9 cellular contexts compared by ENCODE assay signal in genomic region chr17:14205992-14206461, GRCh38. TPM values are rescaled to one million over a fixed set of nuclear protein-coding genes. Genes with fewer than 3 reads are reported as not detected.
DNase-seq lines count a peak whose midpoint lies in the region; FAIRE-seq and TF ChIP-seq lines count a peak whose summit lies in the region.
"Had no signal": no experiment of that assay in that cellular context is flagged by ENCODE, and none has a peak within 500 bp of the region (broad histone marks: within the 10 kb centered on the region; RNA-seq: fewer than 3 reads in every experiment).

No MANE protein-coding gene starts in this region.

- no peak for TF ChIP-seq CTCF in H1 (IDR thresholded peaks at IDR 0.05; ENCODE audit: control extremely low read depth in 1 of 3, insufficient read depth in 1 of 3, low read depth in 1 of 3, low read length in 3 of 3)
- no peak for TF ChIP-seq CTCF in tibial artery (IDR thresholded peaks at IDR 0.05)

- H3K14ac ChIP-seq in H1 (ENCODE audit: insufficient read length) = no peak overlapping the region

- TF ChIP-seq EP300 in H1 (IDR thresholded peaks at IDR 0.05; ENCODE audit: borderline replicate concordance in 1 of 2, low read depth in 2 of 2, low read length in 2 of 2) = no peak

- H2BK20ac ChIP-seq in H1 (ENCODE audit: low read length) = no peak overlapping the region

- peak overlapping the region in 2 of 3 donors; percentile 6 to 33 for H3K27ac Mint-ChIP-seq in IgD-negative memory B cell

- TF ChIP-seq POLR2A in H1 (IDR thresholded peaks at IDR 0.05; ENCODE audit: control extremely low read depth in 1 of 2, low read depth in 2 of 2, low read length in 2 of 2) = no peak

- CTCF ChIA-PET in H1 (lab: Charles Lee; ENCODE audit: partially characterized antibody) = interaction anchor here (0.6 to 1.3 kb wide), 2 partner anchors 10 to 1071 kb away, joined by 3 to 4 read pairs; no protein-coding TSS in a partner anchor

- no peaks in the 10 kb centered on the region for H3K79me1 ChIP-seq in H1 (ENCODE audit: low read depth, low read length)

- DNase-seq in activated CD4-positive, alpha-beta T cell treated with anti-CD3 and anti-CD28 coated beads, Interleukin-2, amount 50 U/mL, for 1 hour = peak; percentile 58
- no peak for DNase-seq in H1 (ENCODE audit: low read depth in 1 of 2, low spot score in 2 of 2)
- peak; percentile 37 to 59 for DNase-seq in stimulated activated CD4-positive, alpha-beta T cell treated with anti-CD3 and anti-CD28 coated beads, Interleukin-1b, Interleukin-23, amount 100 ng/mL, for 4 hours (ENCODE audit: low read depth in 2 of 2)
- no peak for DNase-seq in middle frontal gyrus (ENCODE audit: extremely low spot score, low spot score)
- no peak for DNase-seq in DMS79 (lab: John Stamatoyannopoulos, UW)
- no peak for DNase-seq in NCI-H510A treated with DMSO at 0.1 percent for 48 hours (lab: John Stamatoyannopoulos, UW)
- no peak for DNase-seq in tibial artery
- DNase-seq: effector CD8-positive, alpha-beta T cell had no signal

- H3K9me3 ChIP-seq in H1 (ENCODE audit: insufficient read depth in 2 of 2, low read depth in 1 of 2, low read length in 1 of 2) = no peaks in the 10 kb centered on the region
- no peaks in the 10 kb centered on the region for H3K9me3 ChIP-seq in tibial artery

- H2BK5ac ChIP-seq in H1 (ENCODE audit: low read depth, low read length) = peak overlapping the region; percentile 26; the same call in 1 of the 2 replicates

- no peak overlapping the region for H3K56ac ChIP-seq in H1 (replicated peaks; ENCODE audit: insufficient read length, low read depth, low read length)

- no peaks in the 10 kb centered on the region for H3K23me2 ChIP-seq in H1 (ENCODE audit: low read depth, low read length)

- H3K4me2 ChIP-seq in H1 (ENCODE audit: insufficient read depth in 1 of 2, low read depth in 2 of 2, low read length in 2 of 2) = no peak overlapping the region

- H2BK15ac ChIP-seq in H1 (ENCODE audit: low read length) = no peak overlapping the region; the same call in 1 of the 2 replicates

- POLR2A ChIA-PET in H1 (lab: Charles Lee; ENCODE audit: partially characterized antibody) = interaction anchor here (0.6 kb wide), 1 partner anchor 1174 kb away, joined by 6 read pairs; no protein-coding TSS in a partner anchor

- peak overlapping the region in 1 of 4 donors; percentile 41 for H3K4me3 Mint-ChIP-seq in IgD-negative memory B cell

- no peak overlapping the region for H3K23ac ChIP-seq in H1 (ENCODE audit: insufficient read length)

- no peak overlapping the region for H3K9ac ChIP-seq in H1 (replicated peaks in 1 of 4; ENCODE audit: extremely low read depth in 1 of 4, low read depth in 3 of 4, low read length in 3 of 4)

- H3K79me2 ChIP-seq in H1 (ENCODE audit: control insufficient read depth in 1 of 2, insufficient read depth in 2 of 2, low read length in 2 of 2) = no peaks in the 10 kb centered on the region

- no peak overlapping the region for H2AFZ ChIP-seq in H1 (ENCODE audit: low read length)

- H3K4me1 ChIP-seq in H1 (replicated peaks in 1 of 4; ENCODE audit: control insufficient read depth in 3 of 4, insufficient read depth in 4 of 4, low read length in 3 of 4) (no peaks in the 10 kb centered on the region; a peak in 1 of 7 replicates), tibial artery (no peaks in the 10 kb centered on the region)

- no peaks in the 10 kb centered on the region for H4K20me1 ChIP-seq in H1 (replicated peaks in 1 of 2; ENCODE audit: control insufficient read depth in 1 of 2, insufficient read depth in 2 of 2, low read length in 2 of 2)

- no peak overlapping the region for H4K91ac ChIP-seq in H1 (replicated peaks; ENCODE audit: insufficient read length, low read length)

- intact Hi-C loops in tibial artery (cut with DNase I; ENCODE audit: low total_unique reads) = no loop called here

- H3K4me1 Mint-ChIP-seq in IgD-negative memory B cell = no peaks in the 10 kb centered on the region

- H3K27ac ChIP-seq in H1 (ENCODE audit: low read depth, low read length) (no peak overlapping the region), tibial artery (no peak overlapping the region)

- no peak overlapping the region for H4K5ac ChIP-seq in H1 (ENCODE audit: insufficient read length, low read depth, low read length)

- no peak overlapping the region for H3K4me3 ChIP-seq in H1 (ENCODE audit: extremely low read depth in 1 of 4, insufficient read depth in 2 of 4, low read depth in 3 of 4, low read length in 4 of 4)
- no peak overlapping the region for H3K4me3 ChIP-seq in tibial artery

- H3K36me3 ChIP-seq in H1 (ENCODE audit: control insufficient read depth in 2 of 4, insufficient read depth in 4 of 4, low read length in 3 of 4) (peaks cover 0 to 4% (median 0%) of the 10 kb centered on the region in 4 experiments; a peak in 1 of 8 replicates), tibial artery (peaks cover 0 to 41% (median 26%) of the 10 kb centered on the region in 3 donors)

- no peak overlapping the region for H2BK120ac ChIP-seq in H1 (replicated peaks; ENCODE audit: low read depth, low read length)

- no peak overlapping the region for H2AK5ac ChIP-seq in H1 (ENCODE audit: low read depth, low read length)

- FAIRE-seq in H1 (lab: Jason Lieb, UNC) = no peak

- no peak overlapping the region for H3K4ac ChIP-seq in H1 (replicated peaks; ENCODE audit: insufficient read length, low read depth, low read length)

- no peak overlapping the region for H2BK12ac ChIP-seq in H1 (ENCODE audit: low read depth, low read length)

- peaks cover 41% of the 10 kb centered on the region for H3K36me3 Mint-ChIP-seq in IgD-negative memory B cell

- H3K18ac ChIP-seq in H1 (ENCODE audit: extremely low read depth, low read length) = no peak overlapping the region

- no peaks in the 10 kb centered on the region for H3K27me3 Mint-ChIP-seq in IgD-negative memory B cell

- no peak for TF ChIP-seq RAD21 in H1 (IDR thresholded peaks at IDR 0.05 in 1 of 2, conservative IDR thresholded peaks at IDR 0.05 in 1 of 2; ENCODE audit: low read depth in 2 of 2, low read length in 2 of 2)

- WGBS in H1 (ENCODE audit: extremely low coverage in 1 of 2, insufficient coverage in 1 of 2, insufficient read length in 1 of 2, insufficient replicate concordance in 2 of 2, low coverage in 1 of 2, low lambda C conversion rate in 2 of 2, missing lambda C conversion rate in 1 of 2), 2 experiments = 91% methylated on average over 13 of the region's 13 CpGs; no CpG with 5 or more reads in 1 of the 2 experiments

- no peak overlapping the region for H4K8ac ChIP-seq in H1 (ENCODE audit: extremely low read depth, insufficient read depth, low read length)

- H3K9me3 Mint-ChIP-seq in IgD-negative memory B cell = peaks cover 0 to under 1% (median 0%) of the 10 kb centered on the region in 3 donors

- no peaks in the 10 kb centered on the region for H3K27me3 ChIP-seq in H1 (replicated peaks in 1 of 4; ENCODE audit: control insufficient read depth in 3 of 4, extremely low read depth in 1 of 4, insufficient read depth in 3 of 4, low read length in 3 of 4)
- H3K27me3 ChIP-seq in tibial artery = no peaks in the 10 kb centered on the region

TF ChIP-seq in H1, 55 proteins besides CTCF, POLR2A, EP300 and RAD21 (continues in another document):
- TF ChIP-seq HDAC6 (IDR thresholded peaks at IDR 0.05; ENCODE audit: low read depth, low read length) (no peak), TBP (IDR thresholded peaks at IDR 0.05; ENCODE audit: low read depth, low read length) (no peak), YY1 (IDR thresholded peaks at IDR 0.05; ENCODE audit: low read depth, low read length) (no peak), CHD2 (IDR thresholded peaks at IDR 0.05; ENCODE audit: low read length) (no peak)

RNA-seq across cellular contexts. Expression of gene CDRT15, which starts 30.6 kb away (rescaled TPM):
- polyA plus RNA-seq in IgD-negative memory B cell (not detected), H1 (2011; rRNA removed) (not detected in 2 replicates)
- not detected in 2 replicates for total RNA-seq in H1 (2021; fragmentation: NEBNext Ultra II Directional; extraction: Animal tissue kit (Norgen Biotek cat#: 25700))
- not detected for polyA plus RNA-seq in H1 (2011; cell fraction: cytosol; rRNA removed)
- polyA plus RNA-seq in H1 (2011; cell fraction: nucleus; rRNA removed) = not detected
- polyA plus RNA-seq in H1 (2012, experiment 1 of 2) = 0.53 to 0.62 TPM (median 0.58 TPM) in 3 of 4 replicates, not detected in the other
- not detected for polyA plus RNA-seq in H1 (2012, experiment 2 of 2)
- not detected for polyA plus RNA-seq in H1 (2013, experiment 1 of 2)
- polyA plus RNA-seq in H1 (2013, experiment 2 of 2) = not detected
- not detected in 2 replicates for polyA minus RNA-seq in H1 (2011; rRNA and poly(A)+ RNA removed)
- not detected for polyA minus RNA-seq in H1 (2011; cell fraction: cytosol; rRNA and poly(A)+ RNA removed)
- not detected for polyA minus RNA-seq in H1 (2011; cell fraction: nucleus; rRNA and poly(A)+ RNA removed)

Comparison
In these comparisons a context has a peak if more than half of its experiments do, and no peak if none do; other contexts are left out.
1. DNase-seq: peak in activated CD4-positive, alpha-beta T cell treated with anti-CD3 and anti-CD28 coated beads, Interleukin-2, amount 50 U/mL, for 1 hour (single experiment) and stimulated activated CD4-positive, alpha-beta T cell treated with anti-CD3 and anti-CD28 coated beads, Interleukin-1b, Interleukin-23, amount 100 ng/mL, for 4 hours (2 of 2); none in H1 (0 of 2), middle frontal gyrus (single experiment), DMS79 (single experiment), NCI-H510A treated with DMSO at 0.1 percent for 48 hours (single experiment) and tibial artery (0 of 2).